Comparison of ENCODE assay signal across 17 cellular contexts in genomic region chr5:170393958-170394357, GRCh38. TPM values are rescaled to one million over a fixed set of nuclear protein-coding genes. Genes with fewer than 3 reads are reported as not detected.
DNase-seq lines count a peak whose midpoint lies in the region; ATAC-seq and TF ChIP-seq lines count a peak whose summit lies in the region.
"Had no signal": no experiment of that assay in that cellular context is flagged by ENCODE, and none has a peak within 500 bp of the region (broad histone marks: within the 10 kb centered on the region; RNA-seq: fewer than 3 reads in every experiment).

No MANE protein-coding gene starts in this region.

- DNase-seq in heart right ventricle (no peak), right atrium auricular region (ENCODE audit: low spot score) (no peak), MV-4-11 (lab: John Stamatoyannopoulos, UW) (peak; percentile 33), Peyer's patch (no peak), SKM-1 (lab: John Stamatoyannopoulos, UW; ENCODE audit: unreplicated experiment) (no peak), NCI-H146 treated with DMSO at 0.1 percent for 48 hours (lab: John Stamatoyannopoulos, UW; ENCODE audit: unreplicated experiment) (no peak)
- DNase-seq: erythroblast, glutamatergic neuron, midbrain, PC-3, posterior cingulate gyrus, testis had no signal

- peaks cover 0 to 5% (median 0%) of the 10 kb centered on the region in 7 donors for H3K27me3 ChIP-seq in heart right ventricle
- no peaks in the 10 kb centered on the region for H3K27me3 ChIP-seq in right atrium auricular region
- no peaks in the 10 kb centered on the region for H3K27me3 ChIP-seq in Peyer's patch
- H3K27me3 ChIP-seq: testis had no signal

- H3K36me3 Mint-ChIP-seq in dendritic cell treated with granulocyte-macrophage colony-stimulating factor and Interleukin-4, amounts not matched to agents 40 ng/mL and 50 ng/mL, for 4 days (ENCODE audit: low read depth): no peaks in the 10 kb centered on the region
- H3K36me3 Mint-ChIP-seq in stimulated activated memory B cell treated with anti-CD40 and anti-IgM and Interleukin-4, amounts not matched to agents 10 μg/mL and 1 μg/mL and 100 μg/mL, for 72 hours: no peaks in the 10 kb centered on the region

- no peak for TF ChIP-seq CTCF in heart right ventricle (IDR thresholded peaks at IDR 0.05)
- TF ChIP-seq CTCF in right atrium auricular region (IDR thresholded peaks at IDR 0.05): no peak
- TF ChIP-seq CTCF in Peyer's patch (IDR thresholded peaks at IDR 0.05): no peak

- H3K4me3 ChIP-seq in heart right ventricle (no peak overlapping the region), right atrium auricular region (no peak overlapping the region), Peyer's patch (no peak overlapping the region)
- H3K4me3 ChIP-seq: coronary artery, testis had no signal

- TF ChIP-seq POLR2A in Peyer's patch (IDR thresholded peaks at IDR 0.05): no peak

- no peaks in the 10 kb centered on the region for H3K36me3 ChIP-seq in heart right ventricle
- no peaks in the 10 kb centered on the region for H3K36me3 ChIP-seq in right atrium auricular region
- H3K36me3 ChIP-seq in Peyer's patch: no peaks in the 10 kb centered on the region

- H3K27ac ChIP-seq in heart right ventricle: peak overlapping the region in 1 of 10 donors; percentile 19
- H3K27ac ChIP-seq in right atrium auricular region: no peak overlapping the region
- H3K27ac ChIP-seq in Peyer's patch: no peak overlapping the region
- H3K27ac ChIP-seq: coronary artery, testis had no signal

- ATAC-seq in heart right ventricle: peak in 5 of 8 donors; percentile 9 to 52 (median 39)
- ATAC-seq in stimulated activated memory B cell treated with anti-CD40 and anti-IgM and Interleukin-4, amounts not matched to agents 10 μg/mL and 1 μg/mL and 100 μg/mL, for 72 hours: no peak
- ATAC-seq: PC-3, SK-N-SH treated with all-trans-retinoic acid at 6 μM for 48 hours had no signal

- H3K4me3 Mint-ChIP-seq in dendritic cell treated with granulocyte-macrophage colony-stimulating factor and Interleukin-4, amounts not matched to agents 40 ng/mL and 50 ng/mL, for 4 days: no peak overlapping the region
- no peak overlapping the region for H3K4me3 Mint-ChIP-seq in stimulated activated memory B cell treated with anti-CD40 and anti-IgM and Interleukin-4, amounts not matched to agents 10 μg/mL and 1 μg/mL and 100 μg/mL, for 72 hours

- H3K9me3 Mint-ChIP-seq in dendritic cell treated with granulocyte-macrophage colony-stimulating factor and Interleukin-4, amounts not matched to agents 40 ng/mL and 50 ng/mL, for 4 days: no peaks in the 10 kb centered on the region
- H3K9me3 Mint-ChIP-seq in stimulated activated memory B cell treated with anti-CD40 and anti-IgM and Interleukin-4, amounts not matched to agents 10 μg/mL and 1 μg/mL and 100 μg/mL, for 72 hours: no peaks in the 10 kb centered on the region

- peaks cover 2% of the 10 kb centered on the region for H3K27me3 Mint-ChIP-seq in dendritic cell treated with granulocyte-macrophage colony-stimulating factor and Interleukin-4, amounts not matched to agents 40 ng/mL and 50 ng/mL, for 4 days
- H3K27me3 Mint-ChIP-seq in stimulated activated memory B cell treated with anti-CD40 and anti-IgM and Interleukin-4, amounts not matched to agents 10 μg/mL and 1 μg/mL and 100 μg/mL, for 72 hours: peaks cover 30% of the 10 kb centered on the region

- intact Hi-C loops in heart right ventricle (cut with DNase I): no loop called here
- intact Hi-C loops in dendritic cell treated with granulocyte-macrophage colony-stimulating factor and Interleukin-4, amounts not matched to agents 40 ng/mL and 50 ng/mL, for 4 days (cut with micrococcal nuclease): no loop called here

- H3K27ac Mint-ChIP-seq in dendritic cell treated with granulocyte-macrophage colony-stimulating factor and Interleukin-4, amounts not matched to agents 40 ng/mL and 50 ng/mL, for 4 days: peak overlapping the region; percentile 78
- H3K27ac Mint-ChIP-seq in stimulated activated memory B cell treated with anti-CD40 and anti-IgM and Interleukin-4, amounts not matched to agents 10 μg/mL and 1 μg/mL and 100 μg/mL, for 72 hours: peak overlapping the region; percentile 53

- H3K4me1 Mint-ChIP-seq in dendritic cell treated with granulocyte-macrophage colony-stimulating factor and Interleukin-4, amounts not matched to agents 40 ng/mL and 50 ng/mL, for 4 days (ENCODE audit: low read depth): peaks cover 38% of the 10 kb centered on the region
- peaks cover 31% of the 10 kb centered on the region for H3K4me1 Mint-ChIP-seq in stimulated activated memory B cell treated with anti-CD40 and anti-IgM and Interleukin-4, amounts not matched to agents 10 μg/mL and 1 μg/mL and 100 μg/mL, for 72 hours

- 70 to 83% methylated on average over 8 of the region's 8 CpGs for WGBS in heart right ventricle, 2 donors

- H3K4me1 ChIP-seq in heart right ventricle: peaks cover 0 to 27% (median 8%) of the 10 kb centered on the region in 9 donors
- H3K4me1 ChIP-seq in right atrium auricular region: peaks cover 0 to 16% of the 10 kb centered on the region in 2 donors
- H3K4me1 ChIP-seq in Peyer's patch: peaks cover 0 to 5% (median 3%) of the 10 kb centered on the region in 4 donors
- H3K4me1 ChIP-seq: testis had no signal

- H3K9me3 ChIP-seq in heart right ventricle: no peaks in the 10 kb centered on the region
- no peaks in the 10 kb centered on the region for H3K9me3 ChIP-seq in right atrium auricular region
- no peaks in the 10 kb centered on the region for H3K9me3 ChIP-seq in Peyer's patch
- H3K9me3 ChIP-seq: testis had no signal

RNA-seq across cellular contexts. Expression of gene KCNMB1, which starts 4.8 kb away (rescaled TPM):
- total RNA-seq in heart right ventricle: 1 to 10 TPM in 7 of 10 donors, under 1 TPM in 3; 0.90 to 2.8 (median 1.2) TPM
- polyA plus RNA-seq in heart right ventricle: 1 to 10 TPM; 1.2 to 2.7 TPM
- total RNA-seq in right atrium auricular region: under 1 TPM; 0.74 to 0.83 TPM
- 1 to 10 TPM in 1 of 4 donors, under 1 TPM in 3; 0.18 to 1.5 (median 0.81) TPM for total RNA-seq in Peyer's patch
- total RNA-seq: PC-3 had no signal
- polyA plus RNA-seq: keratinocyte had no signal
